In the genomic region with DNA sequence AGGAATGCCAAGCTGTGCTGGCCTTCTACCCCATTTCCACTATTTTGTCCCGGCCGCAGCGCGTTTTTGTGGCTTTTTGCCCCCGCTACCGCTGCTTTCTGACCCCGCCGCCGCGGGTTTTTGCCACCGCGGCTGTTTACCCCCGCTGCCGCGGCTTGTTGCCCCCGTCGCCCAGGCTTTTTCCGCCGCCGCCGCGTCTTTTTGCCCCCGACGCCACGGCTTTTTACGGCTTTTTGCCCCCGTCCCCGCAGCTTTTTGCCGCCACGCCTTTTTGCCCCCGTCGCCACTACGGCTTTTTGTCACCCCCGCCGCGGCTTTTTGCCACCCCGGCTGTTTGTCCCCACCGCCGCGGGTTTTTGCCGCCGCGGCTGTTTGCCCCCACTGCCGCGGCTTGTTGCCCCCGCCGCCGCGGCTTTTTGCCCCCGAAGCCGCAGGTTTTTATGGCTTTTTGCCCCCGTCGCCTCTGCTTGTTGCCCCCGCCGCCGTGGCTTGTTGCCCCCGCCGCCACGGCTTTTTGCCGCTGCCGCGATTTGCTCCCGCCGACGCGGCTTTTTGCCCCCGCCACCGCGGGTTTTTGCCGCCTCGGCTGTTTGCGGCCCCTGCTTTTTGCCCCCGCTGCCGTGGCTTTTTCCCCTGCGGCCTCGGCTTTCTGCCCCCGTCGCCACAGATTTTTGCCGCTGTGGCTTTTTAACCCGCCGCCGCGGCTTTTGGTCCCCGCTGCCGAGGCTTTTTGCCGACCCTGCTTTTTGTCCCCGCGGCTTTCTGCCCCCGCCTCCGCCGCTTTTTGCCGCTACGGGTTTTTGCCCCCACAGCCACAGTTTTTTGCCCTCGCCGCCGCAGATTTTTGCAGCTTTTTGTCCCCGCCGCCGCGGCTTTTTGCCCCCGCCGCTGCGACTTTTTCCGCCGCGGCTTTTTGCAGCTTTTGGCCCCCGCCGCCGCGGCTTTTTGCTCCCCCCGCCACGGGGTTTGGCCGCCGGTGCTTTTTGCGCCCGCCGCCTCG, we compare ENCODE assay signal across 19 cellular contexts.
DNase-seq lines count a peak whose midpoint lies in the region; FAIRE-seq and TF ChIP-seq lines count a peak whose summit lies in the region.
"Had no signal": no experiment of that assay in that cellular context is flagged by ENCODE, and none has a peak within 500 bp of the region (broad histone marks: within the 10 kb centered on the region; RNA-seq: fewer than 3 reads in every experiment).

No MANE protein-coding gene starts in this region.

- H3K36me3 Mint-ChIP-seq in activated naive CD4-positive, alpha-beta T cell treated with anti-CD3 and anti-CD28 coated beads, Interleukin-2, amount 10 ng/mL, durations not matched to agents 7 days and 5 days: peaks cover 3% of the 10 kb centered on the region

- no peak for FAIRE-seq in kidney (lab: Jason Lieb, UNC)
- FAIRE-seq: H54, K562 had no signal

- H3K4me3 ChIP-seq in kidney (ENCODE audit: low read length in 2 of 2) (no peak overlapping the region), spleen (no peak overlapping the region)
- H3K4me3 ChIP-seq: K562, MG63, SK-N-MC had no signal

- H3K36me3 ChIP-seq in kidney (ENCODE audit: control insufficient read depth in 1 of 2, insufficient read depth in 2 of 2, low read length in 2 of 2): no peaks in the 10 kb centered on the region
- H3K36me3 ChIP-seq in spleen: no peaks in the 10 kb centered on the region
- H3K36me3 ChIP-seq: MG63 had no signal

- no peaks in the 10 kb centered on the region for H3K9me3 ChIP-seq in kidney (ENCODE audit: control insufficient read depth in 1 of 2, low read length in 2 of 2)
- H3K9me3 ChIP-seq in spleen: peaks cover 0 to 41% (median 28%) of the 10 kb centered on the region in 8 donors
- H3K9me3 ChIP-seq: MG63 had no signal

- H3K27ac Mint-ChIP-seq in activated naive CD4-positive, alpha-beta T cell treated with anti-CD3 and anti-CD28 coated beads, Interleukin-2, amount 10 ng/mL, durations not matched to agents 7 days and 5 days: peak overlapping the region; percentile 62
- H3K27ac Mint-ChIP-seq: B cell had no signal

- H3K9ac ChIP-seq in kidney (ENCODE audit: low read length in 2 of 2): no peak overlapping the region

- no peaks in the 10 kb centered on the region for H3K4me1 ChIP-seq in kidney (ENCODE audit: control insufficient read depth in 1 of 2, insufficient read depth in 1 of 2, low read depth in 1 of 2, low read length in 2 of 2)
- no peaks in the 10 kb centered on the region for H3K4me1 ChIP-seq in spleen

- TF ChIP-seq CTCF in kidney (IDR thresholded peaks at IDR 0.05; ENCODE audit: borderline replicate concordance, extremely low read depth, insufficient read depth) (no peak), spleen (IDR thresholded peaks at IDR 0.05 in 8 of 11, conservative IDR thresholded peaks at IDR 0.05 in 3 of 11) (no peak)

- no peaks in the 10 kb centered on the region for H3K4me1 Mint-ChIP-seq in activated naive CD4-positive, alpha-beta T cell treated with anti-CD3 and anti-CD28 coated beads, Interleukin-2, amount 10 ng/mL, durations not matched to agents 7 days and 5 days
- H3K4me1 Mint-ChIP-seq: B cell had no signal

- H3K27me3 ChIP-seq in spleen (replicated peaks in 1 of 7): peaks cover 0 to 42% (median 0%) of the 10 kb centered on the region in 7 donors
- H3K27me3 ChIP-seq: MG63 had no signal

- H3K27me3 Mint-ChIP-seq in activated naive CD4-positive, alpha-beta T cell treated with anti-CD3 and anti-CD28 coated beads, Interleukin-2, amount 10 ng/mL, durations not matched to agents 7 days and 5 days: no peaks in the 10 kb centered on the region
- H3K27me3 Mint-ChIP-seq: B cell had no signal

- CTCF ChIA-PET in activated naive CD4-positive, alpha-beta T cell treated with anti-CD3 and anti-CD28 coated beads, Interleukin-2, amount 10 ng/mL, durations not matched to agents 7 days and 5 days (lab: Charles Lee): no interaction called here

- H3K9me3 Mint-ChIP-seq in activated naive CD4-positive, alpha-beta T cell treated with anti-CD3 and anti-CD28 coated beads, Interleukin-2, amount 10 ng/mL, durations not matched to agents 7 days and 5 days: peaks cover 25% of the 10 kb centered on the region

- no peak overlapping the region for H3K4me3 Mint-ChIP-seq in activated naive CD4-positive, alpha-beta T cell treated with anti-CD3 and anti-CD28 coated beads, Interleukin-2, amount 10 ng/mL, durations not matched to agents 7 days and 5 days
- H3K4me3 Mint-ChIP-seq: B cell had no signal

- WGBS in spleen, 5 donors: 59 to 74% (median 63%) methylated on average over 106 to 118 of the region's 118 CpGs

- H3K27ac ChIP-seq in kidney (ENCODE audit: low read depth in 2 of 2, low read length in 2 of 2) (no peak overlapping the region), spleen (no peak overlapping the region)
- H3K27ac ChIP-seq: SK-N-MC had no signal

- no peak for DNase-seq in activated naive CD4-positive, alpha-beta T cell treated with anti-CD3 and anti-CD28 coated beads, Interleukin-2, amount 10 ng/mL, durations not matched to agents 7 days and 5 days
- no peak for DNase-seq in activated naive CD4-positive, alpha-beta T cell treated with Interleukin-2 at 50 U/mL for 16 hours
- DNase-seq in ELF-1 (ENCODE audit: low read depth, low spot score) (peak; percentile 10), kidney (peak; percentile 51), spleen (peak; percentile 42), nucleus accumbens (lab: John Stamatoyannopoulos, UW) (no peak), C1 segment of cervical spinal cord (lab: John Stamatoyannopoulos, UW) (no peak)
- DNase-seq in stimulated activated CD4-positive, alpha-beta T cell treated with anti-CD3 and anti-CD28 coated beads, Interleukin-2, amount 100 ng/mL, for 24 hours: no peak
- DNase-seq: EL, MG63, NCI-H1417, NCI-H1694 treated with DMSO at 0.1 percent for 48 hours, NCI-H446 treated with DMSO at 0.1 percent for 48 hours, NCI-H526 treated with DMSO at 0.1 percent for 48 hours, SHP77 treated with DMSO at 0.1 percent for 48 hours had no signal

- no peak for TF ChIP-seq POLR2A in spleen (IDR thresholded peaks at IDR 0.05)

- intact Hi-C loops in kidney (cut with DNase I) (no loop called here), spleen (cut with DNase I; ENCODE audit: low total_unique reads) (no loop called here)

Comparison
In these comparisons a context has a peak if more than half of its experiments do, and no peak if none do; other contexts are left out.
1. DNase-seq: peak in ELF-1 (single experiment), kidney (single experiment) and spleen (single experiment); none in activated naive CD4-positive, alpha-beta T cell treated with anti-CD3 and anti-CD28 coated beads, Interleukin-2, amount 10 ng/mL, durations not matched to agents 7 days and 5 days (single experiment), activated naive CD4-positive, alpha-beta T cell treated with Interleukin-2 at 50 U/mL for 16 hours (single experiment), nucleus accumbens (0 of 56), C1 segment of cervical spinal cord (0 of 14) and stimulated activated CD4-positive, alpha-beta T cell treated with anti-CD3 and anti-CD28 coated beads, Interleukin-2, amount 100 ng/mL, for 24 hours (0 of 2).